ENCODE assay signal across 1 cellular context in the genomic region with DNA sequence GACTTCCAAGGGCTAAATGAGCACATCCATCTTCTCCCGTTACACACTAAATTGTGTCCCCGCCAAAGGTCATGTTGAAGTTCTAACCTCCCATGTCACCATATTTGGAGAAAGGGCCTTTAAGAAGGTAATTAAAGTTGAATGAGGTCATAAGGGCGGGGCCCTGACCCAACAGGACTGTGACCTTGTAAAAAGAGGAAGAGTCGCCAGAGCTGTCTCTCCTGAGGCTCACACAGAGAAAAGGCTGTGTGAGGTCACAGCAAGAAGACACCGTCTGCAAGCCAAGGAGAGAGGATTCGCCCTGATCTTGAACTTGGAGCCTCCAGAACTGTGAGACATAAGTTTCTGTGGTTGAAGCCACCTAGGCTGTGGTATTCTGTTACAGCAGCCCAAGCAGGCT.
TF ChIP-seq lines count a peak whose summit lies in the region.

No MANE protein-coding gene starts in this region.

TF ChIP-seq in K562, 482 proteins besides CTCF, POLR2A, EP300 and RAD21 (continued from another document):
- TF ChIP-seq, protein P1, sequence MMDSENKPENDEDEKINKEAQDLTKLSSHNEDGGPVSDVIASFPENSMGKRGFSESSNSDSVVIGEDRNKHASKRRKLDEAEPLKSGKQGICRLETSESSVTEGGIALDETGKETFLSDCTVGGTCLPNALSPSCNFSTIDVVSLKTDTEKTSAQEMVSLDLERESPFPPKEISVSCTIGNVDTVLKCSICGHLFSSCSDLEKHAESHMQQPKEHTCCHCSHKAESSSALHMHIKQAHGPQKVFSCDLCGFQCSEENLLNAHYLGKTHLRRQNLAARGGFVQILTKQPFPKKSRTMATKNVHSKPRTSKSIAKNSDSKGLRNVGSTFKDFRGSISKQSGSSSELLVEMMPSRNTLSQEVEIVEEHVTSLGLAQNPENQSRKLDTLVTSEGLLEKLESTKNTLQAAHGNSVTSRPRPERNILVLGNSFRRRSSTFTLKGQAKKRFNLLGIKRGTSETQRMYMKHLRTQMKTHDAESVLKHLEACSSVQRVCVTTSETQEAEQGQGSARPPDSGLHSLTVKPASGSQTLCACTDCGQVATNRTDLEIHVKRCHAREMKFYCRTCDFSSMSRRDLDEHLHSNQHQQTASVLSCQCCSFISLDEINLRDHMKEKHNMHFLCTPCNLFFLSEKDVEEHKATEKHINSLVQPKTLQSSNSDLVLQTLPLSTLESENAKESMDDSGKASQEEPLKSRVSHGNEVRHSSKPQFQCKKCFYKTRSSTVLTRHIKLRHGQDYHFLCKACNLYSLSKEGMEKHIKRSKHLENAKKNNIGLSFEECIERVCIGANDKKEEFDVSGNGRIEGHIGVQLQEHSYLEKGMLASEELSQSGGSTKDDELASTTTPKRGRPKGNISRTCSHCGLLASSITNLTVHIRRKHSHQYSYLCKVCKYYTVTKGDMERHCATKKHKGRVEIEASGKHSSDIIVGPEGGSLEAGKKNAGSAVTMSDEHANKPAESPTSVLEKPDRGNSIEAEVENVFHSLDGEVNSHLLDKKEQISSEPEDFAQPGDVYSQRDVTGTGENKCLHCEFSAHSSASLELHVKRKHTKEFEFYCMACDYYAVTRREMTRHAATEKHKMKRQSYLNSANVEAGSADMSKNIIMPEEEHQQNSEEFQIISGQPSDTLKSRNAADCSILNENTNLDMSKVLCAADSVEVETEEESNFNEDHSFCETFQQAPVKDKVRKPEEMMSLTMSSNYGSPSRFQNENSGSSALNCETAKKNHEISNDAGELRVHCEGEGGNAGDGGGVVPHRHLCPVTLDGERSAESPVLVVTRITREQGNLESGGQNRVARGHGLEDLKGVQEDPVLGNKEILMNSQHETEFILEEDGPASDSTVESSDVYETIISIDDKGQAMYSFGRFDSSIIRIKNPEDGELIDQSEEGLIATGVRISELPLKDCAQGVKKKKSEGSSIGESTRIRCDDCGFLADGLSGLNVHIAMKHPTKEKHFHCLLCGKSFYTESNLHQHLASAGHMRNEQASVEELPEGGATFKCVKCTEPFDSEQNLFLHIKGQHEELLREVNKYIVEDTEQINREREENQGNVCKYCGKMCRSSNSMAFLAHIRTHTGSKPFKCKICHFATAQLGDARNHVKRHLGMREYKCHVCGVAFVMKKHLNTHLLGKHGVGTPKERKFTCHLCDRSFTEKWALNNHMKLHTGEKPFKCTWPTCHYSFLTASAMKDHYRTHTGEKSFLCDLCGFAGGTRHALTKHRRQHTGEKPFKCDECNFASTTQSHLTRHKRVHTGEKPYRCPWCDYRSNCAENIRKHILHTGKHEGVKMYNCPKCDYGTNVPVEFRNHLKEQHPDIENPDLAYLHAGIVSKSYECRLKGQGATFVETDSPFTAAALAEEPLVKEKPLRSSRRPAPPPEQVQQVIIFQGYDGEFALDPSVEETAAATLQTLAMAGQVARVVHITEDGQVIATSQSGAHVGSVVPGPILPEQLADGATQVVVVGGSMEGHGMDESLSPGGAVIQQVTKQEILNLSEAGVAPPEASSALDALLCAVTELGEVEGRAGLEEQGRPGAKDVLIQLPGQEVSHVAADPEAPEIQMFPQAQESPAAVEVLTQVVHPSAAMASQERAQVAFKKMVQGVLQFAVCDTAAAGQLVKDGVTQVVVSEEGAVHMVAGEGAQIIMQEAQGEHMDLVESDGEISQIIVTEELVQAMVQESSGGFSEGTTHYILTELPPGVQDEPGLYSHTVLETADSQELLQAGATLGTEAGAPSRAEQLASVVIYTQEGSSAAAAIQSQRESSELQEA (IDR thresholded peaks at IDR 0.05; ENCODE audit: low read depth), result no peak
- no peak for TF ChIP-seq ZNF445 (CRISPR knock-in tag; IDR thresholded peaks at IDR 0.05; ENCODE audit: low read depth)
- TF ChIP-seq, protein P2, sequence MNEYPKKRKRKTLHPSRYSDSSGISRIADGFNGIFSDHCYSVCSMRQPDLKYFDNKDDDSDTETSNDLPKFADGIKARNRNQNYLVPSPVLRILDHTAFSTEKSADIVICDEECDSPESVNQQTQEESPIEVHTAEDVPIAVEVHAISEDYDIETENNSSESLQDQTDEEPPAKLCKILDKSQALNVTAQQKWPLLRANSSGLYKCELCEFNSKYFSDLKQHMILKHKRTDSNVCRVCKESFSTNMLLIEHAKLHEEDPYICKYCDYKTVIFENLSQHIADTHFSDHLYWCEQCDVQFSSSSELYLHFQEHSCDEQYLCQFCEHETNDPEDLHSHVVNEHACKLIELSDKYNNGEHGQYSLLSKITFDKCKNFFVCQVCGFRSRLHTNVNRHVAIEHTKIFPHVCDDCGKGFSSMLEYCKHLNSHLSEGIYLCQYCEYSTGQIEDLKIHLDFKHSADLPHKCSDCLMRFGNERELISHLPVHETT (CRISPR knock-in tag; conservative IDR thresholded peaks at IDR 0.05 in 1 of 2, IDR thresholded peaks at IDR 0.05 in 1 of 2), result peak in 1 of 2 experiments; percentile 68; a peak in 2 of 4 replicates
- peak; percentile 62; the same call in 1 of the 2 replicates for TF ChIP-seq ZNF175 (CRISPR knock-in tag; IDR thresholded peaks at IDR 0.05; ENCODE audit: low read depth)
- no peak for TF ChIP-seq GTF2A2 (tag; IDR thresholded peaks at IDR 0.05)
- 0 out of 2 replicates have a peak, but pooled peaks have one; percentile 24 for TF ChIP-seq BHLHE40 (IDR thresholded peaks at IDR 0.05; ENCODE audit: low read length)
- TF ChIP-seq BACH1 (tag; IDR thresholded peaks at IDR 0.05), result peak; percentile 58; the same call in 1 of the 2 replicates
- TF ChIP-seq ZKSCAN1 (IDR thresholded peaks at IDR 0.05; ENCODE audit: low read depth, low read length), result no peak
- TF ChIP-seq, protein P3, sequence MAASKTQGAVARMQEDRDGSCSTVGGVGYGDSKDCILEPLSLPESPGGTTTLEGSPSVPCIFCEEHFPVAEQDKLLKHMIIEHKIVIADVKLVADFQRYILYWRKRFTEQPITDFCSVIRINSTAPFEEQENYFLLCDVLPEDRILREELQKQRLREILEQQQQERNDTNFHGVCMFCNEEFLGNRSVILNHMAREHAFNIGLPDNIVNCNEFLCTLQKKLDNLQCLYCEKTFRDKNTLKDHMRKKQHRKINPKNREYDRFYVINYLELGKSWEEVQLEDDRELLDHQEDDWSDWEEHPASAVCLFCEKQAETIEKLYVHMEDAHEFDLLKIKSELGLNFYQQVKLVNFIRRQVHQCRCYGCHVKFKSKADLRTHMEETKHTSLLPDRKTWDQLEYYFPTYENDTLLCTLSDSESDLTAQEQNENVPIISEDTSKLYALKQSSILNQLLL (CRISPR knock-in tag; IDR thresholded peaks at IDR 0.05; ENCODE audit: borderline replicate concordance), result no peak
- TF ChIP-seq SPI1 (IDR thresholded peaks at IDR 0.05; ENCODE audit: borderline replicate concordance, low read depth, low read length), result peak; percentile 97
- TF ChIP-seq HIVEP1 (CRISPR knock-in tag; IDR thresholded peaks at IDR 0.05), result no peak
- TF ChIP-seq, protein P4, sequence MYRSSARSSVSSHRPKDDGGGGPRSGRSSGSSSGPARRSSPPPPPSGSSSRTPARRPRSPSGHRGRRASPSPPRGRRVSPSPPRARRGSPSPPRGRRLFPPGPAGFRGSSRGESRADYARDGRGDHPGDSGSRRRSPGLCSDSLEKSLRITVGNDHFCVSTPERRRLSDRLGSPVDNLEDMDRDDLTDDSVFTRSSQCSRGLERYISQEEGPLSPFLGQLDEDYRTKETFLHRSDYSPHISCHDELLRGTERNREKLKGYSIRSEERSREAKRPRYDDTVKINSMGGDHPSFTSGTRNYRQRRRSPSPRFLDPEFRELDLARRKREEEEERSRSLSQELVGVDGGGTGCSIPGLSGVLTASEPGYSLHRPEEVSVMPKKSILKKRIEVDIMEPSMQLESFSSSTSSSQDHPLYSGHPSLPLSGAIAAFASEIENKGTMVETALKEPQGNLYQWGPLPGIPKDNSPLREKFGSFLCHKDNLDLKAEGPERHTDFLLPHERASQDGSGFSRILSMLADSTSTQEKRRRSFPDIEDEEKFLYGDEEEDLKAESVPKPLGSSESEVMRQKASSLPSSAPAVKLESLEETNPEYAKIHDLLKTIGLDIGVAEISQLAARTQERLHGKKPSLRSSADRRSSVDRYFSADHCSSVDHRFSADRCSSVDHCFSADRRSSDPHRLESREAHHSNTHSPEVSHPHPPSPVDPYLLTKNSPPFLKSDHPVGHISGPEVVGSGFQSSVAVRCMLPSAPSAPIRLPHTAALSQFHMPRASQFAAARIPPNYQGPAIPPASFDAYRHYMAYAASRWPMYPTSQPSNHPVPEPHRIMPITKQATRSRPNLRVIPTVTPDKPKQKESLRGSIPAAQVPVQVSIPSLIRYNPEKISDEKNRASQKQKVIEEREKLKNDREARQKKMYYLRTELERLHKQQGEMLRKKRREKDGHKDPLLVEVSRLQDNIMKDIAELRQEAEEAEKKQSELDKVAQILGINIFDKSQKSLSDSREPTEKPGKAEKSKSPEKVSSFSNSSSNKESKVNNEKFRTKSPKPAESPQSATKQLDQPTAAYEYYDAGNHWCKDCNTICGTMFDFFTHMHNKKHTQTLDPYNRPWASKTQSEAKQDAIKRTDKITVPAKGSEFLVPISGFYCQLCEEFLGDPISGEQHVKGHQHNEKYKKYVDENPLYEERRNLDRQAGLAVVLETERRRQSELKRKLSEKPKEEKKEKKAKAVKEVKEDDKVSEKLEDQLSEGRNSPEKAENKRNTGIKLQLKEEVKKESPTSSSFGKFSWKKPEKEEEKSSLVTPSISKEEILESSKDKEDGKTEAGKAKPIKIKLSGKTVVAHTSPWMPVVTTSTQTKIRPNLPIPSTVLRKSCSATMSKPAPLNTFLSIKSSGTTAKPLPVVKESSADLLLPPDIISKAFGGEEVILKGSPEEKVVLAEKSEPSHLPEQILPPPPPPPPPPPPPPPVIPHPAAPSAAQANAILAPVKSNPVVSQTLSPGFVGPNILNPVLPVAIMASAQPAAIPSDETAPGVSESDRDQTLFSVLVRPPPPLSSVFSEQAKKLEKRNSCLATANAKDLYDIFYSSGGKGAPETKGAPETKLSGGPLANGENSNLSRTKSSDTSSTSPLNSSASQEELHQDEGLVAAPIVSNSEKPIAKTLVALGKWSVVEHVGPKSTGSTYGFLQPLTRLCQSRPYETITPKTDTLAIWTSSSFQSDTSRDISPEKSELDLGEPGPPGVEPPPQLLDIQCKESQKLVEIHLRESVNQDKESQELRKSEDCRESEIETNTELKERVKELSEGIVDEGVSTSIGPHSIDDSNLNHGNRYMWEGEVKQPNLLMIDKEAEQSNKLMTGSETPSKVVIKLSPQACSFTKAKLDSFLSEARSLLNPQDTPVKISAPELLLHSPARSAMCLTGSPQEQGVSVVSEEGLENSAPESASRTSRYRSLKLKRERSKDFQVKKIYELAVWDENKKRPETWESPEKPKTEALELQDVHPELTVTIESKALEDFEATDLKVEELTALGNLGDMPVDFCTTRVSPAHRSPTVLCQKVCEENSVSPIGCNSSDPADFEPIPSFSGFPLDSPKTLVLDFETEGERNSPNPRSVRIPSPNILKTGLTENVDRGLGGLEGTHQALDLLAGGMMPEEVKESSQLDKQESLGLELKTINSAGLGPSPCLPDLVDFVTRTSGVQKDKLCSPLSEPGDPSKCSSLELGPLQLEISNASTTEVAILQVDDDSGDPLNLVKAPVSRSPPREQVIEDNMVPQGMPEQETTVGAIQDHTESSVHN (IDR thresholded peaks at IDR 0.05; ENCODE audit: borderline replicate concordance in 1 of 2, low read depth in 1 of 2), result peak in 1 of 2 experiments; percentile 45; a peak in 1 of 4 replicates
- TF ChIP-seq MEIS2 (IDR thresholded peaks at IDR 0.05; ENCODE audit: partially characterized antibody), result peak; percentile 3
- peak; percentile 80 for TF ChIP-seq CTBP1 (IDR thresholded peaks at IDR 0.05; ENCODE audit: borderline replicate concordance)
- TF ChIP-seq MAZ (CRISPR knock-in tag; conservative IDR thresholded peaks at IDR 0.05 in 1 of 2, IDR thresholded peaks at IDR 0.05 in 1 of 2), result no peak
- TF ChIP-seq FOSL1 (tag; conservative IDR thresholded peaks at IDR 0.05), result peak; percentile 53
- TF ChIP-seq RBM34 (IDR thresholded peaks at IDR 0.05; ENCODE audit: borderline replicate concordance, insufficient read depth, low read length), result no peak
- peak in 1 of 2 experiments; percentile 36; a peak in 1 of 4 replicates for TF ChIP-seq NRF1 (conservative IDR thresholded peaks at IDR 0.05 in 1 of 2, IDR thresholded peaks at IDR 0.05 in 1 of 2)
- TF ChIP-seq MCM2 (IDR thresholded peaks at IDR 0.05; ENCODE audit: low read depth), result no peak
